15 cellular contexts compared by ENCODE assay signal in the genomic region with DNA sequence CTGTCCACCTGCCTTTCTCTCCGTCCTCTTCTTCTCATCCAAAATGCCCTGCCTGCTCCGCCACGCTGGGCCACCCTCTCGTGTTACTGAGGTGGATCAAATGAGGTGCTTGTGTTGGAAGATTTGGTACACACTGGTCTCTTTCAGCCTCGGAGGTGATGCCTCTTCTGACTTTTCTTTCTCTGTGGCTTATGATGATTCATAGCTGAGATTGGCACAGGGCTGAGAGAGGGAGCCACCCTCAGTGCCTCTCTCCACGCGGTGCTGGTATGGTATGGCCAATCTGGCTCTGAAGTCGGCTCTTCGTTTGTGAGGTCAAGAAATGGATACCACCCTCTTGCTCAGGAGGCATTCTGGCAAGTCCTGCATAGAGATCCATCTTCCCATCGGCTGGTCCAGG.
DNase-seq lines count a peak whose midpoint lies in the region; ATAC-seq, FAIRE-seq and TF ChIP-seq lines count a peak whose summit lies in the region.
"Had no signal": no experiment of that assay in that cellular context is flagged by ENCODE, and none has a peak within 500 bp of the region (broad histone marks: within the 10 kb centered on the region; RNA-seq: fewer than 3 reads in every experiment).

No MANE protein-coding gene starts in this region.

- DNase-seq in ACHN (peak; percentile 41), LHCN-M2 (ENCODE audit: low read depth) (peak; percentile 34), H1 (ENCODE audit: low read depth in 1 of 2, low spot score in 2 of 2) (no peak), osteoblast (ENCODE audit: insufficient read length, low spot score, missing footprints) (peak; percentile 88), NAMALWA (ENCODE audit: low spot score) (no peak), NCI-H2171 treated with DMSO at 0.1 percent for 48 hours (lab: John Stamatoyannopoulos, UW) (no peak)
- no peak for DNase-seq in activated CD4-positive, alpha-beta T cell treated with anti-CD3 and anti-CD28 coated beads for 48 hours
- DNase-seq: activated CD4-positive, alpha-beta memory T cell treated with anti-CD3 and anti-CD28 coated beads, Interleukin-2, amount 10 ng/mL, durations not matched to agents 7 days and 5 days; activated gamma-delta T cell; DMS53; hypothalamus; MM.1S; OCI-M1 had no signal

- H3K56ac ChIP-seq in H1 (replicated peaks; ENCODE audit: insufficient read length, low read depth, low read length), result no peak overlapping the region

- in situ Hi-C loops in ACHN (cut with HindIII; ENCODE audit: low pct_ligation_motif_present, low pct_unique_long_range_greater_than_20kb, low sequenced_read_pairs), result no loop called here

- H3K79me2 ChIP-seq in H1 (ENCODE audit: control insufficient read depth in 1 of 2, insufficient read depth in 2 of 2, low read length in 2 of 2), result no peaks in the 10 kb centered on the region
- no peaks in the 10 kb centered on the region for H3K79me2 ChIP-seq in osteoblast (ENCODE audit: insufficient read depth, low read length)

- 0 out of 2 replicates have a peak overlapping the region, but pooled peaks have one; percentile 10 for H2BK5ac ChIP-seq in H1 (ENCODE audit: low read depth, low read length)

- H3K4me1 ChIP-seq in H1 (replicated peaks in 1 of 4; ENCODE audit: control insufficient read depth in 3 of 4, insufficient read depth in 4 of 4, low read length in 3 of 4), result peaks cover 0 to 20% (median 13%) of the 10 kb centered on the region in 4 experiments; a peak in 6 of 7 replicates
- H3K4me1 ChIP-seq in osteoblast (ENCODE audit: insufficient read depth, low read length), result peaks cover 2% of the 10 kb centered on the region

- no peak overlapping the region for H3K23ac ChIP-seq in H1 (ENCODE audit: insufficient read length)

- ATAC-seq in GM21423 (IDR thresholded peaks at IDR 0.05; ENCODE audit: unreplicated experiment), result no peak
- ATAC-seq: GM12878 had no signal

- H2BK12ac ChIP-seq in H1 (ENCODE audit: low read depth, low read length), result 0 out of 2 replicates have a peak overlapping the region, but pooled peaks have one; percentile 4

- POLR2A ChIA-PET in H1 (lab: Charles Lee; ENCODE audit: partially characterized antibody), result interaction anchor here (1.0 to 1.4 kb wide), 2 partner anchors 12 to 56 kb away, joined by 3 read pairs; no protein-coding TSS in a partner anchor

- no peak overlapping the region; the same call in 1 of the 2 replicates for H2AK5ac ChIP-seq in H1 (ENCODE audit: low read depth, low read length)

- CTCF ChIA-PET in H1 (lab: Charles Lee; ENCODE audit: partially characterized antibody), result interaction anchor here (1.0 to 7.6 kb wide), 7 partner anchors 9 to 29 kb away, joined by 3 to 78 read pairs (median 5); no protein-coding TSS in a partner anchor

- no peaks in the 10 kb centered on the region for H3K79me1 ChIP-seq in H1 (ENCODE audit: low read depth, low read length)

- no peak for TF ChIP-seq EP300 in H1 (IDR thresholded peaks at IDR 0.05; ENCODE audit: borderline replicate concordance in 1 of 2, low read depth in 2 of 2, low read length in 2 of 2)

- no peaks in the 10 kb centered on the region for H4K20me1 ChIP-seq in H1 (replicated peaks in 1 of 2; ENCODE audit: control insufficient read depth in 1 of 2, insufficient read depth in 2 of 2, low read length in 2 of 2)
- H4K20me1 ChIP-seq in osteoblast (ENCODE audit: insufficient read depth, low read length), result no peaks in the 10 kb centered on the region

- no peak for TF ChIP-seq POLR2A in H1 (IDR thresholded peaks at IDR 0.05; ENCODE audit: control extremely low read depth in 1 of 2, low read depth in 2 of 2, low read length in 2 of 2)

- no peak overlapping the region for H3K9ac ChIP-seq in H1 (replicated peaks in 1 of 4; ENCODE audit: extremely low read depth in 1 of 4, low read depth in 3 of 4, low read length in 3 of 4)

- H3K4me3 ChIP-seq in H1 (ENCODE audit: extremely low read depth in 1 of 4, insufficient read depth in 2 of 4, low read depth in 3 of 4, low read length in 4 of 4) (no peak overlapping the region), osteoblast (ENCODE audit: insufficient read depth, low read length) (no peak overlapping the region)
- H3K4me3 ChIP-seq: GM12878 had no signal

- H2BK20ac ChIP-seq in H1 (ENCODE audit: low read length), result no peak overlapping the region

- no peak overlapping the region for H4K8ac ChIP-seq in H1 (ENCODE audit: extremely low read depth, insufficient read depth, low read length)

- no peak for FAIRE-seq in H1 (lab: Jason Lieb, UNC)
- FAIRE-seq: GM12878 had no signal

- no peak overlapping the region for H4K5ac ChIP-seq in H1 (ENCODE audit: insufficient read length, low read depth, low read length)

- H3K14ac ChIP-seq in H1 (ENCODE audit: insufficient read length), result no peak overlapping the region

- TF ChIP-seq RAD21 in H1 (IDR thresholded peaks at IDR 0.05 in 1 of 2, conservative IDR thresholded peaks at IDR 0.05 in 1 of 2; ENCODE audit: low read depth in 2 of 2, low read length in 2 of 2), result no peak

- no peak overlapping the region for H2BK120ac ChIP-seq in H1 (replicated peaks; ENCODE audit: low read depth, low read length)

- no peaks in the 10 kb centered on the region for H3K23me2 ChIP-seq in H1 (ENCODE audit: low read depth, low read length)

- H3K27ac ChIP-seq in H1 (ENCODE audit: low read depth, low read length), result no peak overlapping the region
- no peak overlapping the region for H3K27ac ChIP-seq in osteoblast (ENCODE audit: low read depth, low read length)

- H2AFZ ChIP-seq in H1 (ENCODE audit: low read length) (0 out of 2 replicates have a peak overlapping the region, but pooled peaks have one; percentile 24), osteoblast (ENCODE audit: low read length) (peak overlapping the region; percentile 56)

- no peak overlapping the region for H3K4ac ChIP-seq in H1 (replicated peaks; ENCODE audit: insufficient read length, low read depth, low read length)

- H2BK15ac ChIP-seq in H1 (ENCODE audit: low read length), result no peak overlapping the region

- H3K27me3 ChIP-seq in H1 (replicated peaks in 1 of 4; ENCODE audit: control insufficient read depth in 3 of 4, extremely low read depth in 1 of 4, insufficient read depth in 3 of 4, low read length in 3 of 4) (no peaks in the 10 kb centered on the region), osteoblast (ENCODE audit: insufficient read depth, low read length) (peaks cover 13% of the 10 kb centered on the region)

- H3K36me3 ChIP-seq in H1 (ENCODE audit: control insufficient read depth in 2 of 4, insufficient read depth in 4 of 4, low read length in 3 of 4) (no peaks in the 10 kb centered on the region), osteoblast (ENCODE audit: insufficient read depth, low read length) (no peaks in the 10 kb centered on the region)

- no peak overlapping the region for H3K18ac ChIP-seq in H1 (ENCODE audit: extremely low read depth, low read length)

- TF ChIP-seq CTCF in H1 (IDR thresholded peaks at IDR 0.05; ENCODE audit: control extremely low read depth in 1 of 3, insufficient read depth in 1 of 3, low read depth in 1 of 3, low read length in 3 of 3) (no peak), osteoblast (IDR thresholded peaks at IDR 0.05; ENCODE audit: extremely low read depth, low read depth, low read length) (no peak)

- H3K4me2 ChIP-seq in H1 (ENCODE audit: insufficient read depth in 1 of 2, low read depth in 2 of 2, low read length in 2 of 2) (no peak overlapping the region), osteoblast (ENCODE audit: insufficient read depth, low read length) (peak overlapping the region; percentile 41)

- H3K9me3 ChIP-seq in H1 (ENCODE audit: insufficient read depth in 2 of 2, low read depth in 1 of 2, low read length in 1 of 2), result no peaks in the 10 kb centered on the region
- H3K9me3 ChIP-seq in osteoblast (ENCODE audit: low read depth, low read length), result no peaks in the 10 kb centered on the region

- no peak overlapping the region for H4K91ac ChIP-seq in H1 (replicated peaks; ENCODE audit: insufficient read length, low read length)

- 92% methylated on average over 10 of the region's 10 CpGs; no CpG with 5 or more reads in 1 of the 2 experiments for WGBS in H1 (ENCODE audit: extremely low coverage in 1 of 2, insufficient coverage in 1 of 2, insufficient read length in 1 of 2, insufficient replicate concordance in 2 of 2, low coverage in 1 of 2, low lambda C conversion rate in 2 of 2, missing lambda C conversion rate in 1 of 2), 2 experiments

TF ChIP-seq in H1, 55 proteins besides CTCF, POLR2A, EP300 and RAD21:
- no peak for TF ChIP-seq SUZ12 (IDR thresholded peaks at IDR 0.05; ENCODE audit: low read length)
- no peak for TF ChIP-seq SIX5 (IDR thresholded peaks at IDR 0.05; ENCODE audit: low read depth, low read length)
- TF ChIP-seq TAF7 (optimal IDR thresholded peaks at IDR 0.05; ENCODE audit: borderline replicate concordance, low read depth, low read length), result no peak
- TF ChIP-seq RFX5 (IDR thresholded peaks at IDR 0.05; ENCODE audit: borderline replicate concordance, low read depth, low read length), result no peak
- TF ChIP-seq ATF2 (IDR thresholded peaks at IDR 0.05; ENCODE audit: low read length), result no peak
- no peak for TF ChIP-seq BRCA1 (IDR thresholded peaks at IDR 0.05; ENCODE audit: low read depth, low read length)
- no peak for TF ChIP-seq HDAC2 (IDR thresholded peaks at IDR 0.05; ENCODE audit: borderline replicate concordance in 1 of 2, low read depth in 2 of 2, low read length in 2 of 2)
- no peak for TF ChIP-seq YY1 (IDR thresholded peaks at IDR 0.05; ENCODE audit: low read depth, low read length)
- TF ChIP-seq SAP30 (IDR thresholded peaks at IDR 0.05; ENCODE audit: insufficient read depth, insufficient replicate concordance, low read length), result no peak
- TF ChIP-seq NRF1 (IDR thresholded peaks at IDR 0.05; ENCODE audit: low read depth, low read length), result no peak
- TF ChIP-seq GTF2F1 (IDR thresholded peaks at IDR 0.05; ENCODE audit: borderline replicate concordance, low read depth, low read length), result no peak
- TF ChIP-seq TEAD4 (IDR thresholded peaks at IDR 0.05; ENCODE audit: low read depth, low read length), result no peak
- TF ChIP-seq FOSL1 (IDR thresholded peaks at IDR 0.05; ENCODE audit: insufficient read depth, low read depth, low read length), result no peak
- TF ChIP-seq TCF12 (IDR thresholded peaks at IDR 0.05; ENCODE audit: low read depth, low read length), result no peak
- no peak for TF ChIP-seq CREB1 (IDR thresholded peaks at IDR 0.05)

Comparison
In these comparisons a context has a peak if more than half of its experiments do, and no peak if none do; other contexts are left out.
1. DNase-seq: peak in ACHN (single experiment), LHCN-M2 (single experiment) and osteoblast (single experiment); none in H1 (0 of 2), activated CD4-positive, alpha-beta T cell treated with anti-CD3 and anti-CD28 coated beads for 48 hours (single experiment), NAMALWA (single experiment) and NCI-H2171 treated with DMSO at 0.1 percent for 48 hours (single experiment).